ENCODE assay signal across 31 cellular contexts in the genomic region with DNA sequence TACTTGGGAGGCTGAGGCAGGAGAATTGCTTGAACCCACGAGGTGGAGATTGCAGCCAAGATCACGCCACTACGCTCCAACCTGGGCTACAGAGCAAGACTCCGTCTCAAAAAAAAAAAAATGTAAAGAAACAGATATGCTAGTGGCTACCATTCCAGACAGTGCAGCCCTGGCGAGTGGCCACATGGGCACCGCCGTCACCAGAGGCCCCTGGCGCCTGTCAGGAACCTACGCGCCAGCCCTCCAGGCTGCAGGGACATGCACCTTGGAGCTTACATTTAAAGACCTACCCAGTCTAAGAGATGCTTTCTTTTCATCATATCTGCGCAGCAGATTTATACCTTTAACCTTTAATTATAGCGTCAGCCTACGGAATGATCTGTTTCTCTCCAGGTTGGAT. TPM values are rescaled to one million over a fixed set of nuclear protein-coding genes. Genes with fewer than 3 reads are reported as not detected.
DNase-seq lines count a peak whose midpoint lies in the region; TF ChIP-seq lines count a peak whose summit lies in the region.
"Had no signal": no experiment of that assay in that cellular context is flagged by ENCODE, and none has a peak within 500 bp of the region (broad histone marks: within the 10 kb centered on the region; RNA-seq: fewer than 3 reads in every experiment).

No MANE protein-coding gene starts in this region.

- no peak overlapping the region for H2AFZ ChIP-seq in osteoblast (ENCODE audit: low read length)

- H3K9me3 ChIP-seq in osteoblast (ENCODE audit: low read depth, low read length), result no peaks in the 10 kb centered on the region
- H3K9me3 ChIP-seq: A549; BE2C; BLaER1; BLaER1 treated with 17β-estradiol and CSF1 and Interleukin-3, amounts not matched to agents 10 nM and 100 nM had no signal

- DNase-seq in NCI-H2227 (lab: John Stamatoyannopoulos, UW; ENCODE audit: unreplicated experiment) (peak; percentile 51), NCI-H2227 treated with DMSO at 0.1 percent for 48 hours (lab: John Stamatoyannopoulos, UW) (no peak), NCI-H69 (lab: John Stamatoyannopoulos, UW) (peak; percentile 49), osteoblast (ENCODE audit: insufficient read length, low spot score, missing footprints) (peak; percentile 14), NCI-H345 (lab: John Stamatoyannopoulos, UW) (no peak), occipital lobe (lab: John Stamatoyannopoulos, UW) (no peak)
- DNase-seq: 8988T; ACHN; AML-193; BE2C; C1 segment of cervical spinal cord; Caco-2; Calu3; CD4-positive, alpha-beta memory T cell; CD4-positive, alpha-beta T cell; CD4-positive, CD25-positive, alpha-beta regulatory T cell; CD8-positive, alpha-beta memory T cell; CD8-positive, alpha-beta T cell; COR-L47; DMS 273 treated with DMSO at 0.1 percent for 48 hours; DMS153; DMS53; DMS79; DMS79 treated with DMSO at 0.1 percent for 48 hours; DND-41; EL had no signal

- no peaks in the 10 kb centered on the region for H3K4me1 ChIP-seq in osteoblast (ENCODE audit: insufficient read depth, low read length)
- H3K4me1 ChIP-seq: A549, BE2C, Caco-2 had no signal

- no peak overlapping the region for H3K27ac ChIP-seq in osteoblast (ENCODE audit: low read depth, low read length)
- H3K27ac ChIP-seq: 22Rv1; A549; BLaER1; BLaER1 treated with 17β-estradiol and CSF1 and Interleukin-3, amounts not matched to agents 10 nM and 100 nM; C4-2B had no signal

- TF ChIP-seq CTCF in osteoblast (IDR thresholded peaks at IDR 0.05; ENCODE audit: extremely low read depth, low read depth, low read length), result no peak

- H3K79me2 ChIP-seq in osteoblast (ENCODE audit: insufficient read depth, low read length), result no peaks in the 10 kb centered on the region

- no peaks in the 10 kb centered on the region for H4K20me1 ChIP-seq in osteoblast (ENCODE audit: insufficient read depth, low read length)
- H4K20me1 ChIP-seq: BLaER1 had no signal

- H3K4me3 ChIP-seq in osteoblast (ENCODE audit: insufficient read depth, low read length), result no peak overlapping the region
- H3K4me3 ChIP-seq: A549; BLaER1; BLaER1 treated with 17β-estradiol and CSF1 and Interleukin-3, amounts not matched to agents 10 nM and 100 nM had no signal

- no peaks in the 10 kb centered on the region for H3K36me3 ChIP-seq in osteoblast (ENCODE audit: insufficient read depth, low read length)
- H3K36me3 ChIP-seq: BE2C; BLaER1; BLaER1 treated with 17β-estradiol and CSF1 and Interleukin-3, amounts not matched to agents 10 nM and 100 nM had no signal

- H3K27me3 ChIP-seq in osteoblast (ENCODE audit: insufficient read depth, low read length), result no peaks in the 10 kb centered on the region
- H3K27me3 ChIP-seq: BE2C; BLaER1; BLaER1 treated with 17β-estradiol and CSF1 and Interleukin-3, amounts not matched to agents 10 nM and 100 nM had no signal

- H3K4me2 ChIP-seq in osteoblast (ENCODE audit: insufficient read depth, low read length), result no peak overlapping the region
- H3K4me2 ChIP-seq: A549 had no signal

RNA-seq across cellular contexts. Expression of a gene that starts 37.2 kb away (rescaled TPM):
- total RNA-seq in osteoblast (under 0.01 and 0.36 TPM in 2 replicates), occipital lobe (5.5 TPM)

Comparison
In these comparisons a context has a peak if more than half of its experiments do, and no peak if none do; other contexts are left out.
1. DNase-seq: peak in NCI-H2227 (single experiment), NCI-H69 (single experiment) and osteoblast (single experiment); none in NCI-H2227 treated with DMSO at 0.1 percent for 48 hours (single experiment), NCI-H345 (single experiment) and occipital lobe (single experiment).